Comparison of ENCODE assay signal across 16 cellular contexts in genomic region chr5:72252574-72253155, GRCh38.
DNase-seq lines count a peak whose midpoint lies in the region; ATAC-seq and TF ChIP-seq lines count a peak whose summit lies in the region.
"Had no signal": no experiment of that assay in that cellular context is flagged by ENCODE, and none has a peak within 500 bp of the region (broad histone marks: within the 10 kb centered on the region; RNA-seq: fewer than 3 reads in every experiment).

No MANE protein-coding gene starts in this region.

- H3K9me3 ChIP-seq in adipocyte (ENCODE audit: control insufficient read depth, low read length) = no peaks in the 10 kb centered on the region
- H3K9me3 ChIP-seq: body of pancreas, heart left ventricle, mucosa of descending colon had no signal

- TF ChIP-seq CTCF in fibroblast of pulmonary artery (IDR thresholded peaks at IDR 0.05; ENCODE audit: low read length, missing control alignments) = no peak
- TF ChIP-seq CTCF in GM10248 (IDR thresholded peaks at IDR 0.05; ENCODE audit: control extremely low read depth, extremely low read depth, low read depth, missing control alignments) = no peak

- no peaks in the 10 kb centered on the region for H3K27me3 ChIP-seq in adipocyte (replicated peaks; ENCODE audit: control insufficient read depth, insufficient read depth, low read length)
- H3K27me3 ChIP-seq: body of pancreas, heart left ventricle had no signal

- ATAC-seq in GM19023 (IDR thresholded peaks at IDR 0.05; ENCODE audit: unreplicated experiment) = no peak
- ATAC-seq: body of pancreas, heart left ventricle, mucosa of descending colon had no signal

- CTCF ChIA-PET in GM10248 (lab: Yijun Ruan, JAX) = interaction anchor here (1.7 to 2.8 kb wide), 2 partner anchors 17 to 56 kb away, joined by 4 to 10 read pairs; no protein-coding TSS in a partner anchor

- peak overlapping the region; percentile 31 for H3K4me3 ChIP-seq in adipocyte (ENCODE audit: low read length)
- H3K4me3 ChIP-seq in fibroblast of pulmonary artery (replicated peaks; ENCODE audit: low read depth, low read length) = no peak overlapping the region
- H3K4me3 ChIP-seq: body of pancreas, heart left ventricle, mucosa of descending colon had no signal

- peak overlapping the region; percentile 30 for H3K9ac ChIP-seq in adipocyte (ENCODE audit: low read length)

- POLR2A ChIA-PET in GM10248 (lab: Yijun Ruan, JAX) = no interaction called here

- no peaks in the 10 kb centered on the region for H3K36me3 ChIP-seq in adipocyte (ENCODE audit: control insufficient read depth, insufficient read depth, low read length, severe bottlenecking)
- H3K36me3 ChIP-seq: WERI-Rb-1 had no signal

- peak overlapping the region; percentile 11 for H3K27ac ChIP-seq in substantia nigra (ENCODE audit: low read depth, low read length, poor library complexity, severe bottlenecking)
- H3K27ac ChIP-seq: body of pancreas, heart left ventricle, WERI-Rb-1 had no signal

- DNase-seq in HCEC 1CT (peak; percentile 62), adipocyte (ENCODE audit: low read depth) (peak; percentile 69), fibroblast of pulmonary artery (ENCODE audit: low read depth) (peak; percentile 35), substantia nigra (lab: John Stamatoyannopoulos, UW) (peak in 2 of 49 donors; percentile 18 to 59), HPDE6-E6E7 (ENCODE audit: extremely low spot score) (no peak), GM10248 (ENCODE audit: extremely low spot score) (no peak)
- DNase-seq: activated gamma-delta T cell treated with Interleukin-2 at 50 U/mL for 16 hours, body of pancreas, DMS79, heart left ventricle, kidney, mucosa of descending colon, NCI-H1105, OCI-M1, WERI-Rb-1 had no signal

- H3K4me1 ChIP-seq in adipocyte (ENCODE audit: control insufficient read depth, insufficient read depth, low read length) = peaks cover 68% of the 10 kb centered on the region

Comparison
In these comparisons a context has a peak if more than half of its experiments do, and no peak if none do; other contexts are left out.
1. DNase-seq: peak in HCEC 1CT (single experiment), adipocyte (single experiment) and fibroblast of pulmonary artery (single experiment); none in HPDE6-E6E7 (single experiment) and GM10248 (single experiment).